In the genomic region with DNA sequence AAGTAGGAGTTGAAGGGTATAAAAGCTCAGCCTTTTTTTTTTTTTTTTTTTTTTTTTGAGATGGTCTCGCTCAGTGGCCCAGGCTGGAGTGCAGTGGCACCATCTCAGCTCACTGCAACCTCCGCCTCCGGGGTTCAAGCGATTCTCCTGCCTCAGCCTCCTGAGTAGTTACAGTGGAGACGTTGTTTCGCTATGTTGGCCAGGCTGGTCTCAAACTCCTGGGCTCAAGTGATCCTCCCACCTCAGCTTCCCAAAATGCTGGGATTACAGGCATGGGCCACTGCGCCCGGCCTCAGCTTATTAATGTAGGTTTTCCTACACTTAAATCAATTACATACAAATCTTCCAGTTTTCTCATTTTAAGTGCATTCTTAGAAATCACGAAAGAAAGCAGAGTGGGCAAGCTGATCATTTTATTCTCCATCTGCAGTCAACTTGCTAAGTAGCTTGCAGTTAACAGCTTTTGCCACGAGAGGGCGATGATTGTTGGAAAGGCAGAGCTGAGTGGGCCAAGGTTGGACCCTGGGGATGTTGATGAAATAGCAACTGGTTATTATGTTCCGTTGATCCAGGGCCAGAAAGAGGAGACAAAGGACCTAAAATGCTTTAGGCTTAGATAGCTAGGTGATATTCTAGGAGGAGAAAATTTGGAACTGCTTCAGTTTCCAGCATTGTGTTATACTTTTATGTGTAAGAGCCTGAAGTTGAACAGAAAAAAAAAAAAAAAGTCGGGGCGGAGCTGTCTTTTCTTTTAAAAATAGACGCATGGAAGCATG, we compare ENCODE assay signal across 8 cellular contexts.
A peak's percentile ranks its signal among the peaks of the same experiment; 100 is the strongest.
DNase-seq lines count a peak whose midpoint lies in the region; ATAC-seq and TF ChIP-seq lines count a peak whose summit lies in the region.

No MANE protein-coding gene starts in this region.

- H3K4me2 ChIP-seq in OCI-LY1 (ENCODE audit: low read length), result no peak overlapping the region

- no peaks in the 10 kb centered on the region for H4K20me1 ChIP-seq in OCI-LY1 (ENCODE audit: insufficient read depth, low read length)

- H3K9me2 ChIP-seq in OCI-LY1 (ENCODE audit: low read depth, low read length), result no peaks in the 10 kb centered on the region

- intact Hi-C loops in CD8-positive, alpha-beta T cell (cut with DNase I, micrococcal nuclease), result loop anchor here (1.0 to 5.0 kb wide), 6 partner anchors 234 to 588 kb away; partner anchors contain the start of gene EPAS1 (in 1 of the 2)

- H3K79me2 ChIP-seq in OCI-LY1 (ENCODE audit: insufficient read depth, low read length), result no peaks in the 10 kb centered on the region

- H3K4me1 ChIP-seq in CD8-positive, alpha-beta T cell (ENCODE audit: insufficient read depth, low read length), result no peaks in the 10 kb centered on the region
- H3K4me1 ChIP-seq in OCI-LY1 (ENCODE audit: insufficient read depth, low read length, severe bottlenecking), result no peaks in the 10 kb centered on the region

- H3K4me3 Mint-ChIP-seq in CD8-positive, alpha-beta T cell, result no peak overlapping the region
- no peak overlapping the region for H3K4me3 Mint-ChIP-seq in naive B cell

- no peaks in the 10 kb centered on the region for H3F3A ChIP-seq in OCI-LY1 (ENCODE audit: insufficient read depth, low read length)

- H3K9me3 ChIP-seq in CD8-positive, alpha-beta T cell (ENCODE audit: low read length), result no peaks in the 10 kb centered on the region
- H3K9me3 ChIP-seq in OCI-LY1 (ENCODE audit: low read length), result no peaks in the 10 kb centered on the region

- DNase-seq in CD8-positive, alpha-beta T cell, result peak; percentile 51 to 74 (median 63)
- DNase-seq in HuH-7 (ENCODE audit: low spot score) (peak; percentile 57), naive B cell (peak; percentile 47)
- peak; percentile 69 for DNase-seq in activated CD8-positive, alpha-beta memory T cell treated with anti-CD3 and anti-CD28 coated beads, Interleukin-2, amount 50 U/mL, for 4 hours
- DNase-seq in stimulated activated CD8-positive, alpha-beta memory T cell treated with anti-CD3 and anti-CD28 coated beads, Interleukin-7, amount 100 ng/mL, for 24 hours (ENCODE audit: low read depth), result peak; percentile 43

- CTCF ChIA-PET in CD8-positive, alpha-beta T cell (lab: Charles Lee), result interaction anchor here (0.6 to 2.4 kb wide), 38 partner anchors 10 to 1215 kb away, joined by 3 to 28 read pairs (median 4); no protein-coding TSS in a partner anchor

- H3K4me3 ChIP-seq in CD8-positive, alpha-beta T cell (ENCODE audit: low read depth, low read length), result no peak overlapping the region
- H3K4me3 ChIP-seq in OCI-LY1 (ENCODE audit: low read depth, low read length, poor library complexity, severe bottlenecking), result no peak overlapping the region

- peak; percentile 76 for ATAC-seq in CD8-positive, alpha-beta T cell
- ATAC-seq in esophagus mucosa (peak; percentile 71), naive B cell (ENCODE audit: low read depth in 2 of 2) (peak; percentile 27 to 55), GM21515 (IDR thresholded peaks at IDR 0.05; ENCODE audit: unreplicated experiment) (no peak)

- H3K4me1 Mint-ChIP-seq in CD8-positive, alpha-beta T cell (ENCODE audit: low read depth), result peaks cover 3% of the 10 kb centered on the region
- peaks cover 0 to 7% (median 5%) of the 10 kb centered on the region in 3 donors for H3K4me1 Mint-ChIP-seq in naive B cell

- H2AFZ ChIP-seq in OCI-LY1 (ENCODE audit: low read length), result no peak overlapping the region

- peaks cover 3% of the 10 kb centered on the region for H3K27me3 Mint-ChIP-seq in CD8-positive, alpha-beta T cell (ENCODE audit: low read depth)
- H3K27me3 Mint-ChIP-seq in naive B cell, result no peaks in the 10 kb centered on the region

- H3K27me3 ChIP-seq in CD8-positive, alpha-beta T cell (ENCODE audit: insufficient read depth, low read length), result no peaks in the 10 kb centered on the region
- H3K27me3 ChIP-seq in OCI-LY1 (ENCODE audit: insufficient read depth, low read length), result no peaks in the 10 kb centered on the region

- H3K27ac ChIP-seq in CD8-positive, alpha-beta T cell (ENCODE audit: low read depth, low read length), result no peak overlapping the region
- H3K27ac ChIP-seq in OCI-LY1 (ENCODE audit: low read depth, low read length, poor library complexity, severe bottlenecking), result no peak overlapping the region

- POLR2A ChIA-PET in CD8-positive, alpha-beta T cell (lab: Charles Lee), result no interaction called here

- H3K9me3 Mint-ChIP-seq in CD8-positive, alpha-beta T cell, result no peaks in the 10 kb centered on the region
- no peaks in the 10 kb centered on the region for H3K9me3 Mint-ChIP-seq in naive B cell

- H3K9ac ChIP-seq in OCI-LY1 (ENCODE audit: low read length), result no peak overlapping the region

- TF ChIP-seq CTCF in CD8-positive, alpha-beta T cell (IDR thresholded peaks at IDR 0.05), result peak; percentile 79
- peak; percentile 77 for TF ChIP-seq CTCF in OCI-LY1 (IDR thresholded peaks at IDR 0.05; ENCODE audit: low read length)

- H3K27ac Mint-ChIP-seq in CD8-positive, alpha-beta T cell, result no peak overlapping the region
- H3K27ac Mint-ChIP-seq in naive B cell, result peak overlapping the region in 1 of 6 donors; percentile 42

- H3K36me3 Mint-ChIP-seq in CD8-positive, alpha-beta T cell, result no peaks in the 10 kb centered on the region
- H3K36me3 Mint-ChIP-seq in naive B cell, result peaks cover 0 to 7% of the 10 kb centered on the region in 2 donors

- no peaks in the 10 kb centered on the region for H3K36me3 ChIP-seq in CD8-positive, alpha-beta T cell (ENCODE audit: insufficient read depth, low read length)
- no peaks in the 10 kb centered on the region for H3K36me3 ChIP-seq in OCI-LY1 (ENCODE audit: insufficient read depth, low read length)
